ENCODE assay signal across 15 cellular contexts in genomic region chr20:2749343-2749950, GRCh38. TPM values are rescaled to one million over a fixed set of nuclear protein-coding genes. Genes with fewer than 3 reads are reported as not detected.
A peak's percentile ranks its signal among the peaks of the same experiment; 100 is the strongest.
DNase-seq lines count a peak whose midpoint lies in the region; ATAC-seq, FAIRE-seq and TF ChIP-seq lines count a peak whose summit lies in the region.
"Had no signal": no experiment of that assay in that cellular context is flagged by ENCODE, and none has a peak within 500 bp of the region (broad histone marks: within the 10 kb centered on the region; RNA-seq: fewer than 3 reads in every experiment).

No MANE protein-coding gene starts in this region.

- in situ Hi-C loops in HepG2 (cut with HindIII; ENCODE audit: extremely low pct_ligation_motif_present, low pct_unique_long_range_greater_than_20kb) = no loop called here

- H3K36me3 ChIP-seq in H7 (replicated peaks; ENCODE audit: control insufficient read depth, insufficient read depth, low read length) = no peaks in the 10 kb centered on the region
- peaks cover 0 to 3% (median 0%) of the 10 kb centered on the region in 4 experiments; a peak in 1 of 8 replicates for H3K36me3 ChIP-seq in H1 (ENCODE audit: control insufficient read depth in 2 of 4, insufficient read depth in 4 of 4, low read length in 3 of 4)
- H3K36me3 ChIP-seq in HepG2 (replicated peaks in 1 of 2; ENCODE audit: control insufficient read depth in 1 of 2, insufficient read depth in 2 of 2, low read length in 2 of 2) = no peaks in the 10 kb centered on the region
- H3K36me3 ChIP-seq: HAP-1 had no signal

- peaks cover 90% of the 10 kb centered on the region for H3K27me3 ChIP-seq in H7 (ENCODE audit: control insufficient read depth, insufficient read depth, low read length)
- peaks cover 39 to 81% (median 67%) of the 10 kb centered on the region in 4 experiments for H3K27me3 ChIP-seq in H1 (replicated peaks in 1 of 4; ENCODE audit: control insufficient read depth in 3 of 4, extremely low read depth in 1 of 4, insufficient read depth in 3 of 4, low read length in 3 of 4)
- H3K27me3 ChIP-seq in HepG2 (ENCODE audit: control insufficient read depth in 1 of 2, insufficient read depth in 2 of 2, low read length in 2 of 2) = peaks cover 16 to 81% of the 10 kb centered on the region in 2 experiments

- FAIRE-seq in H1 (lab: Jason Lieb, UNC) (no peak), HepG2 (lab: Jason Lieb, UNC) (no peak)
- FAIRE-seq: D721Med had no signal

- H3K56ac ChIP-seq in H1 (replicated peaks; ENCODE audit: insufficient read length, low read depth, low read length) = no peak overlapping the region

- CTCF ChIA-PET in H1 (lab: Charles Lee; ENCODE audit: partially characterized antibody) (interaction anchor here (0.9 to 9.0 kb wide), 6 partner anchors 10 to 102 kb away, joined by 3 to 151 read pairs (median 3); partner anchors contain the start of gene EBF4), HepG2 (lab: Yijun Ruan, JAX; ENCODE audit: low intra/inter-chr PET ratio, low total read pairs) (no interaction called here)

- H4K20me1 ChIP-seq in H1 (replicated peaks in 1 of 2; ENCODE audit: control insufficient read depth in 1 of 2, insufficient read depth in 2 of 2, low read length in 2 of 2) = peaks cover 2% of the 10 kb centered on the region in 2 experiments
- H4K20me1 ChIP-seq in HepG2 (ENCODE audit: insufficient read depth, low read length) = 0 out of 2 replicates have a peak, but pooled peaks cover 3% of the 10 kb centered on the region

- no peak overlapping the region for H2BK15ac ChIP-seq in H1 (ENCODE audit: low read length)

- no peak overlapping the region for H2BK5ac ChIP-seq in H1 (ENCODE audit: low read depth, low read length)

- no peak for TF ChIP-seq RAD21 in H1 (IDR thresholded peaks at IDR 0.05 in 1 of 2, conservative IDR thresholded peaks at IDR 0.05 in 1 of 2; ENCODE audit: low read depth in 2 of 2, low read length in 2 of 2)
- TF ChIP-seq RAD21 in HepG2 (CRISPR knock-in tag; IDR thresholded peaks at IDR 0.05) = no peak

- peak overlapping the region; percentile 65 for H4K8ac ChIP-seq in H1 (ENCODE audit: extremely low read depth, insufficient read depth, low read length)

- no peak overlapping the region; the same call in 1 of the 2 replicates for H2BK20ac ChIP-seq in H1 (ENCODE audit: low read length)

- TF ChIP-seq EP300 in H1 (IDR thresholded peaks at IDR 0.05; ENCODE audit: borderline replicate concordance in 1 of 2, low read depth in 2 of 2, low read length in 2 of 2) (no peak), HepG2 (IDR thresholded peaks at IDR 0.05; ENCODE audit: low read depth in 2 of 2, low read length in 2 of 2) (no peak), HepG2 (CRISPR knock-in tag; IDR thresholded peaks at IDR 0.05; ENCODE audit: borderline replicate concordance) (no peak)

- no TSS peak for BruUV-seq in HepG2 (replicated peaks; lab: Mats Ljungman, UMichigan)

- TF ChIP-seq POLR2A in H1 (IDR thresholded peaks at IDR 0.05; ENCODE audit: control extremely low read depth in 1 of 2, low read depth in 2 of 2, low read length in 2 of 2) (no peak), HepG2 (IDR thresholded peaks at IDR 0.05; ENCODE audit: insufficient read depth in 1 of 2, low read depth in 2 of 2, low read length in 2 of 2) (no peak)

- ATAC-seq in HepG2 (no peak), GM19351 (IDR thresholded peaks at IDR 0.05; ENCODE audit: unreplicated experiment) (no peak)

- no peak overlapping the region for H2AK5ac ChIP-seq in H1 (ENCODE audit: low read depth, low read length)

- H3K23ac ChIP-seq in H1 (ENCODE audit: insufficient read length) = no peak overlapping the region

- no peak overlapping the region for H4K91ac ChIP-seq in H1 (replicated peaks; ENCODE audit: insufficient read length, low read length)

- H3K27ac ChIP-seq in C4-2B (peak overlapping the region; percentile 91; the same call in 1 of the 2 replicates), H1 (ENCODE audit: low read depth, low read length) (no peak overlapping the region), HepG2 (ENCODE audit: extremely low read length, insufficient read depth, low read length) (no peak overlapping the region)
- H3K27ac ChIP-seq: PC-9 had no signal

- H3K4ac ChIP-seq in H1 (replicated peaks; ENCODE audit: insufficient read length, low read depth, low read length) = no peak overlapping the region

- H3K79me2 ChIP-seq in H1 (ENCODE audit: control insufficient read depth in 1 of 2, insufficient read depth in 2 of 2, low read length in 2 of 2) (no peaks in the 10 kb centered on the region), HepG2 (ENCODE audit: insufficient read depth, low read length) (no peaks in the 10 kb centered on the region)

- 10% methylated on average over 31 of the region's 49 CpGs; no CpG with 5 or more reads in 1 of the 2 experiments for WGBS in H1 (ENCODE audit: extremely low coverage in 1 of 2, insufficient coverage in 1 of 2, insufficient read length in 1 of 2, insufficient replicate concordance in 2 of 2, low coverage in 1 of 2, low lambda C conversion rate in 2 of 2, missing lambda C conversion rate in 1 of 2), 2 experiments
- 47% methylated on average over 33 of the region's 49 CpGs for WGBS in HepG2 (ENCODE audit: low lambda C conversion rate)

- H3K23me2 ChIP-seq in H1 (ENCODE audit: low read depth, low read length) = peaks cover 20% of the 10 kb centered on the region; the same call in 1 of the 2 replicates

- H2BK12ac ChIP-seq in H1 (ENCODE audit: low read depth, low read length) = peak overlapping the region; percentile 99; the same call in 1 of the 2 replicates

- no peaks in the 10 kb centered on the region for H3K9me3 ChIP-seq in H1 (ENCODE audit: insufficient read depth in 2 of 2, low read depth in 1 of 2, low read length in 1 of 2)
- H3K9me3 ChIP-seq in HepG2 (ENCODE audit: low read length) = no peaks in the 10 kb centered on the region
- H3K9me3 ChIP-seq: HAP-1 had no signal

- DNase-seq in H7 (no peak), H1 (ENCODE audit: low read depth in 1 of 2, low spot score in 2 of 2) (peak in 1 of 2 experiments; percentile 57), HepG2 (ENCODE audit: low spot score) (no peak), RKO (ENCODE audit: low spot score) (no peak), medulla oblongata (ENCODE audit: extremely low spot score) (no peak), HK-2 (ENCODE audit: unreplicated experiment) (no peak)
- DNase-seq: CD4-positive, alpha-beta T cell; DMS79 treated with DMSO at 0.1 percent for 48 hours; NCI-H146; NCI-H226; PC-9 had no signal

- TF ChIP-seq CTCF in C4-2B (conservative IDR thresholded peaks at IDR 0.05) = no peak
- TF ChIP-seq CTCF in H1 (IDR thresholded peaks at IDR 0.05; ENCODE audit: control extremely low read depth in 1 of 3, insufficient read depth in 1 of 3, low read depth in 1 of 3, low read length in 3 of 3) = no peak
- no peak for TF ChIP-seq CTCF in HepG2 (CRISPR knock-in tag; IDR thresholded peaks at IDR 0.05)

- H3K4me1 ChIP-seq in H1 (replicated peaks in 1 of 4; ENCODE audit: control insufficient read depth in 3 of 4, insufficient read depth in 4 of 4, low read length in 3 of 4) (peaks cover 2 to 38% (median 25%) of the 10 kb centered on the region in 4 experiments), HepG2 (ENCODE audit: insufficient read depth, low read length) (peaks cover 45% of the 10 kb centered on the region)
- H3K4me1 ChIP-seq: HAP-1 had no signal

- peak overlapping the region; percentile 33; the same call in 1 of the 2 replicates for H3K4me3 ChIP-seq in H7 (ENCODE audit: insufficient read depth, low read depth, low read length)
- peak overlapping the region; percentile 16 to 62 (median 29); a peak in 7 of 8 replicates for H3K4me3 ChIP-seq in H1 (ENCODE audit: extremely low read depth in 1 of 4, insufficient read depth in 2 of 4, low read depth in 3 of 4, low read length in 4 of 4)
- no peak overlapping the region for H3K4me3 ChIP-seq in HepG2 (replicated peaks in 1 of 3; ENCODE audit: insufficient read depth in 1 of 3, low read depth in 2 of 3, low read length in 3 of 3)
- H3K4me3 ChIP-seq: HAP-1, PC-9 had no signal

- H2AFZ ChIP-seq in H1 (ENCODE audit: low read length) (no peak overlapping the region), HepG2 (ENCODE audit: low read length) (no peak overlapping the region)
- H2AFZ ChIP-seq: PC-9 had no signal

- H3K4me2 ChIP-seq in H1 (ENCODE audit: insufficient read depth in 1 of 2, low read depth in 2 of 2, low read length in 2 of 2) (peak overlapping the region; percentile 78 to 96), HepG2 (ENCODE audit: low read depth, low read length) (no peak overlapping the region)
- H3K4me2 ChIP-seq: PC-9 had no signal

- no peak overlapping the region for H3K14ac ChIP-seq in H1 (ENCODE audit: insufficient read length)

- H3K9ac ChIP-seq in H1 (replicated peaks in 1 of 4; ENCODE audit: extremely low read depth in 1 of 4, low read depth in 3 of 4, low read length in 3 of 4) (no peak overlapping the region; a peak in 2 of 7 replicates), HepG2 (ENCODE audit: insufficient read depth, low read depth, low read length) (no peak overlapping the region)

- intact Hi-C loops in HepG2 (cut with micrococcal nuclease; ENCODE audit: unreplicated experiment) = no loop called here

- H2BK120ac ChIP-seq in H1 (replicated peaks; ENCODE audit: low read depth, low read length) = no peak overlapping the region

- POLR2A ChIA-PET in H1 (lab: Charles Lee; ENCODE audit: partially characterized antibody) = interaction anchor here (1.0 to 1.8 kb wide), 4 partner anchors 43 to 61 kb away, joined by 3 to 6 read pairs (median 4); no protein-coding TSS in a partner anchor
- POLR2A ChIA-PET in HepG2 (lab: Yijun Ruan, JAX) = no interaction called here

- peak overlapping the region; percentile 38 for H3K18ac ChIP-seq in H1 (ENCODE audit: extremely low read depth, low read length)

- no peaks in the 10 kb centered on the region for H3K79me1 ChIP-seq in H1 (ENCODE audit: low read depth, low read length)

- H4K5ac ChIP-seq in H1 (ENCODE audit: insufficient read length, low read depth, low read length) = no peak overlapping the region

RNA-seq across cellular contexts. Expression of gene CPXM1, which starts 51.0 kb away (rescaled TPM):
- 105 and 109 TPM in 2 replicates for total RNA-seq in H7 (2014; rRNA removed; shearing (Covaris generic))
- total RNA-seq in H1 (2021; fragmentation: NEBNext Ultra II Directional; extraction: Animal tissue kit (Norgen Biotek cat#: 25700)) = 28.8 and 31.3 TPM in 2 replicates
- 81.9 and 90.9 TPM in 2 replicates for polyA plus RNA-seq in H1 (2011; rRNA removed)
- 59.0 TPM for polyA plus RNA-seq in H1 (2011; cell fraction: cytosol; rRNA removed)
- polyA plus RNA-seq in H1 (2011; cell fraction: nucleus; rRNA removed) = 231 TPM
- polyA plus RNA-seq in H1 (2012, experiment 1 of 2) = 37.0 to 65.6 TPM (median 56.2 TPM) in 4 replicates
- polyA plus RNA-seq in H1 (2012, experiment 2 of 2) = 42.0 TPM
- polyA plus RNA-seq in H1 (2013, experiment 1 of 2) = 45.5 TPM
- 41.6 TPM for polyA plus RNA-seq in H1 (2013, experiment 2 of 2)
- polyA minus RNA-seq in H1 (2011; rRNA and poly(A)+ RNA removed) = 26.2 and 29.4 TPM in 2 replicates
- 18.1 TPM for polyA minus RNA-seq in H1 (2011; cell fraction: cytosol; rRNA and poly(A)+ RNA removed)
- polyA minus RNA-seq in H1 (2011; cell fraction: nucleus; rRNA and poly(A)+ RNA removed) = 25.0 TPM
- total RNA-seq in HepG2 (2016; rRNA removed; fragmentation: Illumina TruSeq; extraction: Trizol) = not detected in 2 replicates
- not detected in 2 replicates for total RNA-seq in HepG2 (2016; cell fraction: cytosol; rRNA removed; fragmentation: Illumina TruSeq; extraction: Trizol; ENCODE audit: low read depth)
- not detected in 2 replicates for total RNA-seq in HepG2 (2016; cell fraction: insoluble cytoplasmic fraction; rRNA removed; fragmentation: Illumina TruSeq; extraction: Trizol)
- not detected in 2 replicates for total RNA-seq in HepG2 (2016; cell fraction: membrane; rRNA removed; fragmentation: Illumina TruSeq; extraction: Trizol)
- total RNA-seq in HepG2 (2016; cell fraction: nucleus; rRNA removed; fragmentation: Illumina TruSeq; extraction: Trizol) = not detected in 2 replicates
- polyA plus RNA-seq in HepG2 (2011; rRNA removed) = 0.07 TPM in 1 of 2 replicates, not detected in the other
- polyA plus RNA-seq in HepG2 (2011; cell fraction: cytosol; rRNA removed) = 0.04 TPM in 1 of 2 replicates, not detected in the other
- 0.14 and 0.34 TPM in 2 replicates for polyA plus RNA-seq in HepG2 (2011; cell fraction: nucleus; rRNA removed)
- not detected in 2 replicates for polyA plus RNA-seq in HepG2 (2012)
- polyA plus RNA-seq in HepG2 (2016; cell fraction: cytosol; fragmentation: Illumina TruSeq; extraction: Trizol; ENCODE audit: low read depth) = not detected in 2 replicates
- polyA plus RNA-seq in HepG2 (2016; cell fraction: insoluble cytoplasmic fraction; fragmentation: Illumina TruSeq; extraction: Trizol; ENCODE audit: low read depth) = not detected in 2 replicates
- polyA plus RNA-seq in HepG2 (2016; cell fraction: membrane; fragmentation: Illumina TruSeq; extraction: Trizol; ENCODE audit: low read depth) = not detected in 2 replicates
- polyA plus RNA-seq in HepG2 (2016; cell fraction: nucleus; fragmentation: Illumina TruSeq; extraction: Trizol; ENCODE audit: insufficient read depth, low read depth) = not detected in 2 replicates
- not detected in 2 replicates for polyA minus RNA-seq in HepG2 (2011; rRNA and poly(A)+ RNA removed; ENCODE audit: low replicate concordance)
- not detected in 2 replicates for polyA minus RNA-seq in HepG2 (2011; cell fraction: cytosol; rRNA and poly(A)+ RNA removed)
- polyA minus RNA-seq in HepG2 (2011; cell fraction: nucleus; rRNA and poly(A)+ RNA removed) = not detected in 2 replicates
- total RNA-seq: CD4-positive, alpha-beta T cell; PC-9 had no signal

RNA-seq across cellular contexts. Expression of gene EBF4, which starts 56.9 kb away (rescaled TPM):
- total RNA-seq in H7 (2014; rRNA removed; shearing (Covaris generic)) = 1.1 and 2.6 TPM in 2 replicates
- 1.2 and 1.6 TPM in 2 replicates for total RNA-seq in H1 (2021; fragmentation: NEBNext Ultra II Directional; extraction: Animal tissue kit (Norgen Biotek cat#: 25700))
- polyA plus RNA-seq in H1 (2011; rRNA removed) (2.9 and 3.6 TPM in 2 replicates), HepG2 (2011; rRNA removed) (2.2 and 5.2 TPM in 2 replicates)
- polyA plus RNA-seq in H1 (2011; cell fraction: cytosol; rRNA removed) = 2.9 TPM
- 16.0 TPM for polyA plus RNA-seq in H1 (2011; cell fraction: nucleus; rRNA removed)
- 3.0 to 6.6 TPM (median 3.9 TPM) in 4 replicates for polyA plus RNA-seq in H1 (2012, experiment 1 of 2)
- 2.3 TPM for polyA plus RNA-seq in H1 (2012, experiment 2 of 2)
- 1.5 TPM for polyA plus RNA-seq in H1 (2013, experiment 1 of 2)
- 1.2 TPM for polyA plus RNA-seq in H1 (2013, experiment 2 of 2)
- polyA minus RNA-seq in H1 (2011; rRNA and poly(A)+ RNA removed) = 1.7 and 2.3 TPM in 2 replicates
- polyA minus RNA-seq in H1 (2011; cell fraction: cytosol; rRNA and poly(A)+ RNA removed) = 1.9 TPM
- polyA minus RNA-seq in H1 (2011; cell fraction: nucleus; rRNA and poly(A)+ RNA removed) = 2.4 TPM
- total RNA-seq in HepG2 (2016; rRNA removed; fragmentation: Illumina TruSeq; extraction: Trizol) = 0.84 TPM in 1 of 2 replicates, not detected in the other
- not detected in 2 replicates for total RNA-seq in HepG2 (2016; cell fraction: cytosol; rRNA removed; fragmentation: Illumina TruSeq; extraction: Trizol; ENCODE audit: low read depth)
- total RNA-seq in HepG2 (2016; cell fraction: insoluble cytoplasmic fraction; rRNA removed; fragmentation: Illumina TruSeq; extraction: Trizol) = 0.13 and 0.15 TPM in 2 replicates
- 0.34 TPM in 2 replicates for total RNA-seq in HepG2 (2016; cell fraction: membrane; rRNA removed; fragmentation: Illumina TruSeq; extraction: Trizol)
- 0.34 and 0.56 TPM in 2 replicates for total RNA-seq in HepG2 (2016; cell fraction: nucleus; rRNA removed; fragmentation: Illumina TruSeq; extraction: Trizol)
- 1.7 and 2.0 TPM in 2 replicates for polyA plus RNA-seq in HepG2 (2011; cell fraction: cytosol; rRNA removed)
- 19.5 and 21.3 TPM in 2 replicates for polyA plus RNA-seq in HepG2 (2011; cell fraction: nucleus; rRNA removed)
- 3.4 and 9.8 TPM in 2 replicates for polyA plus RNA-seq in HepG2 (2012)
- 0.10 and 0.52 TPM in 2 replicates for polyA plus RNA-seq in HepG2 (2016; cell fraction: cytosol; fragmentation: Illumina TruSeq; extraction: Trizol; ENCODE audit: low read depth)
- polyA plus RNA-seq in HepG2 (2016; cell fraction: insoluble cytoplasmic fraction; fragmentation: Illumina TruSeq; extraction: Trizol; ENCODE audit: low read depth) = 0.11 and 0.45 TPM in 2 replicates
- 0.17 and 0.41 TPM in 2 replicates for polyA plus RNA-seq in HepG2 (2016; cell fraction: membrane; fragmentation: Illumina TruSeq; extraction: Trizol; ENCODE audit: low read depth)
- polyA plus RNA-seq in HepG2 (2016; cell fraction: nucleus; fragmentation: Illumina TruSeq; extraction: Trizol; ENCODE audit: insufficient read depth, low read depth) = 1.1 and 2.1 TPM in 2 replicates
- polyA minus RNA-seq in HepG2 (2011; rRNA and poly(A)+ RNA removed; ENCODE audit: low replicate concordance) = 3.8 TPM in 1 of 2 replicates, not detected in the other
- 1.3 and 2.1 TPM in 2 replicates for polyA minus RNA-seq in HepG2 (2011; cell fraction: cytosol; rRNA and poly(A)+ RNA removed)
- 4.8 and 7.2 TPM in 2 replicates for polyA minus RNA-seq in HepG2 (2011; cell fraction: nucleus; rRNA and poly(A)+ RNA removed)

Comparison
In these comparisons a context has a peak if more than half of its experiments do, and no peak if none do; other contexts are left out.
1. H3K4me3 ChIP-seq: peak in H7 (single experiment) and H1 (4 of 4); none in HepG2 (0 of 3).
2. RNA of gene CPXM1, which starts 51.0 kb away (total RNA-seq): 105 to 109 TPM in H7 and 28.8 to 31.3 TPM in H1; not detected in HepG2; every median in the first group is over 10 times any median in the second.